ENCODE assay signal across 21 cellular contexts in genomic region chr22:38482662-38483308, GRCh38. TPM values are rescaled to one million over a fixed set of nuclear protein-coding genes. Genes with fewer than 3 reads are reported as not detected.
A peak's percentile ranks its signal among the peaks of the same experiment; 100 is the strongest.
DNase-seq lines count a peak whose midpoint lies in the region; ATAC-seq and TF ChIP-seq lines count a peak whose summit lies in the region.
"Had no signal": no experiment of that assay in that cellular context is flagged by ENCODE, and none has a peak within 500 bp of the region (broad histone marks: within the 10 kb centered on the region; RNA-seq: fewer than 3 reads in every experiment).

No MANE protein-coding gene starts in this region.

- peaks cover 43% of the 10 kb centered on the region for H3K36me3 Mint-ChIP-seq in activated naive CD8-positive, alpha-beta T cell treated with anti-CD3 and anti-CD28 coated beads, Interleukin-2, amount 10 ng/mL, durations not matched to agents 7 days and 5 days
- H3K36me3 Mint-ChIP-seq in activated naive CD8-positive, alpha-beta T cell treated with anti-CD3 and anti-CD28 coated beads, Interleukin-2, amount 50 U/mL, for 24 hours (ENCODE audit: low read depth), result peaks cover 63% of the 10 kb centered on the region
- H3K36me3 Mint-ChIP-seq in HFFc6 (ENCODE audit: low read depth), result peaks cover 59% of the 10 kb centered on the region
- H3K36me3 Mint-ChIP-seq in chondrocyte (ENCODE audit: low read depth), result peaks cover 48% of the 10 kb centered on the region
- peaks cover 40 to 52% of the 10 kb centered on the region in 2 donors for H3K36me3 Mint-ChIP-seq in stimulated activated naive B cell treated with anti-CD40 and anti-IgM and Interleukin-4, amounts not matched to agents 10 μg/mL and 1 μg/mL and 100 μg/mL, for 72 hours

- no peak overlapping the region for H3K4me3 Mint-ChIP-seq in activated naive CD8-positive, alpha-beta T cell treated with anti-CD3 and anti-CD28 coated beads, Interleukin-2, amount 10 ng/mL, durations not matched to agents 7 days and 5 days
- no peak overlapping the region for H3K4me3 Mint-ChIP-seq in activated naive CD8-positive, alpha-beta T cell treated with anti-CD3 and anti-CD28 coated beads, Interleukin-2, amount 50 U/mL, for 24 hours
- H3K4me3 Mint-ChIP-seq in HFFc6, result no peak overlapping the region
- no peak overlapping the region for H3K4me3 Mint-ChIP-seq in chondrocyte (ENCODE audit: unreplicated experiment)
- no peak overlapping the region for H3K4me3 Mint-ChIP-seq in stimulated activated naive B cell treated with anti-CD40 and anti-IgM and Interleukin-4, amounts not matched to agents 10 μg/mL and 1 μg/mL and 100 μg/mL, for 72 hours

- no peak for ATAC-seq in activated naive CD8-positive, alpha-beta T cell treated with anti-CD3 and anti-CD28 coated beads, Interleukin-2, amount 10 ng/mL, durations not matched to agents 7 days and 5 days (ENCODE audit: low read depth)
- no peak for ATAC-seq in activated naive CD8-positive, alpha-beta T cell treated with anti-CD3 and anti-CD28 coated beads, Interleukin-2, amount 50 U/mL, for 24 hours
- no peak for ATAC-seq in stimulated activated naive B cell treated with anti-CD40 and anti-IgM and Interleukin-4, amounts not matched to agents 10 μg/mL and 1 μg/mL and 100 μg/mL, for 72 hours (replicated peaks)
- ATAC-seq in GM21360 (IDR thresholded peaks at IDR 0.05; ENCODE audit: unreplicated experiment) (no peak), GM21529 (IDR thresholded peaks at IDR 0.05; ENCODE audit: unreplicated experiment) (no peak)
- ATAC-seq: gastrocnemius medialis had no signal

- H3K27ac Mint-ChIP-seq in activated naive CD8-positive, alpha-beta T cell treated with anti-CD3 and anti-CD28 coated beads, Interleukin-2, amount 10 ng/mL, durations not matched to agents 7 days and 5 days, result peak overlapping the region; percentile 30
- H3K27ac Mint-ChIP-seq in activated naive CD8-positive, alpha-beta T cell treated with anti-CD3 and anti-CD28 coated beads, Interleukin-2, amount 50 U/mL, for 24 hours, result no peak overlapping the region
- H3K27ac Mint-ChIP-seq in HFFc6, result peak overlapping the region; percentile 31; the same call in 1 of the 2 replicates
- peak overlapping the region; percentile 8 for H3K27ac Mint-ChIP-seq in chondrocyte (ENCODE audit: unreplicated experiment)
- peak overlapping the region; percentile 77 for H3K27ac Mint-ChIP-seq in stimulated activated naive B cell treated with anti-CD40 and anti-IgM and Interleukin-4, amounts not matched to agents 10 μg/mL and 1 μg/mL and 100 μg/mL, for 72 hours

- no peaks in the 10 kb centered on the region for H3K27me3 Mint-ChIP-seq in activated naive CD8-positive, alpha-beta T cell treated with anti-CD3 and anti-CD28 coated beads, Interleukin-2, amount 10 ng/mL, durations not matched to agents 7 days and 5 days
- no peaks in the 10 kb centered on the region for H3K27me3 Mint-ChIP-seq in activated naive CD8-positive, alpha-beta T cell treated with anti-CD3 and anti-CD28 coated beads, Interleukin-2, amount 50 U/mL, for 24 hours
- peaks cover 2% of the 10 kb centered on the region; the same call in 1 of the 2 replicates for H3K27me3 Mint-ChIP-seq in HFFc6 (ENCODE audit: insufficient read depth)
- no peaks in the 10 kb centered on the region for H3K27me3 Mint-ChIP-seq in chondrocyte (ENCODE audit: low read depth)
- no peaks in the 10 kb centered on the region for H3K27me3 Mint-ChIP-seq in stimulated activated naive B cell treated with anti-CD40 and anti-IgM and Interleukin-4, amounts not matched to agents 10 μg/mL and 1 μg/mL and 100 μg/mL, for 72 hours
- H3K27me3 Mint-ChIP-seq: CD8-positive, alpha-beta memory T cell had no signal

- no peaks in the 10 kb centered on the region for H3K9me3 Mint-ChIP-seq in activated naive CD8-positive, alpha-beta T cell treated with anti-CD3 and anti-CD28 coated beads, Interleukin-2, amount 10 ng/mL, durations not matched to agents 7 days and 5 days
- H3K9me3 Mint-ChIP-seq in activated naive CD8-positive, alpha-beta T cell treated with anti-CD3 and anti-CD28 coated beads, Interleukin-2, amount 50 U/mL, for 24 hours, result no peaks in the 10 kb centered on the region
- H3K9me3 Mint-ChIP-seq in HFFc6 (no peaks in the 10 kb centered on the region), chondrocyte (ENCODE audit: low read depth) (no peaks in the 10 kb centered on the region)
- H3K9me3 Mint-ChIP-seq in stimulated activated naive B cell treated with anti-CD40 and anti-IgM and Interleukin-4, amounts not matched to agents 10 μg/mL and 1 μg/mL and 100 μg/mL, for 72 hours, result no peaks in the 10 kb centered on the region
- H3K9me3 Mint-ChIP-seq: CD8-positive, alpha-beta memory T cell had no signal

- peaks cover 18% of the 10 kb centered on the region for H3K4me1 Mint-ChIP-seq in activated naive CD8-positive, alpha-beta T cell treated with anti-CD3 and anti-CD28 coated beads, Interleukin-2, amount 10 ng/mL, durations not matched to agents 7 days and 5 days
- H3K4me1 Mint-ChIP-seq in activated naive CD8-positive, alpha-beta T cell treated with anti-CD3 and anti-CD28 coated beads, Interleukin-2, amount 50 U/mL, for 24 hours, result peaks cover 26% of the 10 kb centered on the region
- H3K4me1 Mint-ChIP-seq in HFFc6 (ENCODE audit: low read depth) (peaks cover 56% of the 10 kb centered on the region), chondrocyte (ENCODE audit: low read depth) (peaks cover 29% of the 10 kb centered on the region)
- peaks cover 2 to 12% of the 10 kb centered on the region in 2 donors for H3K4me1 Mint-ChIP-seq in stimulated activated naive B cell treated with anti-CD40 and anti-IgM and Interleukin-4, amounts not matched to agents 10 μg/mL and 1 μg/mL and 100 μg/mL, for 72 hours

- DNase-seq in activated naive CD8-positive, alpha-beta T cell treated with anti-CD3 and anti-CD28 coated beads, Interleukin-2, amount 10 ng/mL, durations not matched to agents 7 days and 5 days, result no peak
- DNase-seq in activated naive CD8-positive, alpha-beta T cell treated with anti-CD3 and anti-CD28 coated beads, Interleukin-2, amount 50 U/mL, for 24 hours, result no peak
- DNase-seq in HFFc6 (no peak), chondrocyte (ENCODE audit: low spot score) (no peak), UCSD-AML1 (lab: John Stamatoyannopoulos, UW; ENCODE audit: unreplicated experiment) (no peak)
- no peak for DNase-seq in stimulated activated naive B cell treated with anti-CD40 and anti-IgM and Interleukin-4, amounts not matched to agents 10 μg/mL and 1 μg/mL and 100 μg/mL, for 72 hours
- DNase-seq: caudate nucleus; CD8-positive, alpha-beta memory T cell; DMS79 treated with DMSO at 0.1 percent for 48 hours; gastrocnemius medialis; Peyer's patch; SJCRH30; stimulated activated CD4-positive, alpha-beta T cell treated with anti-CD3 and anti-CD28 coated beads, Interleukin-15, amount 100 ng/mL, for 24 hours; T-helper 2 cell; testis had no signal

- TF ChIP-seq CTCF in HFFc6 (IDR thresholded peaks at IDR 0.05) (no peak), chondrocyte (IDR thresholded peaks at IDR 0.05) (no peak)

- POLR2A ChIA-PET in activated naive CD8-positive, alpha-beta T cell treated with anti-CD3 and anti-CD28 coated beads, Interleukin-2, amount 10 ng/mL, durations not matched to agents 7 days and 5 days (lab: Charles Lee), result interaction anchor here (1.3 kb wide), 1 partner anchor 9 kb away, joined by 3 read pairs; no protein-coding TSS in a partner anchor

RNA-seq across cellular contexts. Expression of gene KDELR3, which starts 14.9 kb away (rescaled TPM):
- total RNA-seq in activated naive CD8-positive, alpha-beta T cell treated with anti-CD3 and anti-CD28 coated beads, Interleukin-2, amount 10 ng/mL, durations not matched to agents 7 days and 5 days, result 1 to 10 TPM in 1 of 2 experiments, under 1 TPM in 1; 0.91 to 1.4 TPM
- total RNA-seq in HFFc6 (2021; fragmentation: NEBNext Ultra II Directional; extraction: Animal tissue kit (Norgen Biotek cat#: 25700)), result 100 to 1,000 TPM; 138 to 187 (median 172) TPM
- 127 to 137 TPM (median 134 TPM) in 3 replicates for total RNA-seq in chondrocyte

RNA-seq across cellular contexts. Expression of gene DDX17, which starts 23.3 kb away (rescaled TPM):
- 100 to 1,000 TPM; 667 to 710 TPM for total RNA-seq in activated naive CD8-positive, alpha-beta T cell treated with anti-CD3 and anti-CD28 coated beads, Interleukin-2, amount 10 ng/mL, durations not matched to agents 7 days and 5 days
- total RNA-seq in HFFc6 (2021; fragmentation: NEBNext Ultra II Directional; extraction: Animal tissue kit (Norgen Biotek cat#: 25700)), result 100 to 1,000 TPM; 211 to 246 (median 220) TPM
- total RNA-seq in chondrocyte, result 306 to 362 TPM (median 321 TPM) in 3 replicates

RNA-seq across cellular contexts. Expression of gene KCNJ4, which starts 27.8 kb away (rescaled TPM):
- total RNA-seq in activated naive CD8-positive, alpha-beta T cell treated with anti-CD3 and anti-CD28 coated beads, Interleukin-2, amount 10 ng/mL, durations not matched to agents 7 days and 5 days, result not detected
- not detected for total RNA-seq in HFFc6 (2021; fragmentation: NEBNext Ultra II Directional; extraction: Animal tissue kit (Norgen Biotek cat#: 25700))
- total RNA-seq in chondrocyte, result 0.27 to 0.33 TPM (median 0.27 TPM) in 3 replicates
- total RNA-seq: CD8-positive, alpha-beta memory T cell; esophagus muscularis mucosa; gastrocnemius medialis; kidney epithelial cell; lung; NCI-H460; Peyer's patch had no signal

Comparison
In these comparisons a context has a peak if more than half of its experiments do, and no peak if none do; other contexts are left out.
1. RNA of gene KDELR3, which starts 14.9 kb away (total RNA-seq): 138 to 187 TPM in HFFc6 and 127 to 137 TPM in chondrocyte; 0.91 to 1.4 TPM in activated naive CD8-positive, alpha-beta T cell treated with anti-CD3 and anti-CD28 coated beads, Interleukin-2, amount 10 ng/mL, durations not matched to agents 7 days and 5 days; every median in the first group is over 10 times any median in the second.